In the genomic region with DNA sequence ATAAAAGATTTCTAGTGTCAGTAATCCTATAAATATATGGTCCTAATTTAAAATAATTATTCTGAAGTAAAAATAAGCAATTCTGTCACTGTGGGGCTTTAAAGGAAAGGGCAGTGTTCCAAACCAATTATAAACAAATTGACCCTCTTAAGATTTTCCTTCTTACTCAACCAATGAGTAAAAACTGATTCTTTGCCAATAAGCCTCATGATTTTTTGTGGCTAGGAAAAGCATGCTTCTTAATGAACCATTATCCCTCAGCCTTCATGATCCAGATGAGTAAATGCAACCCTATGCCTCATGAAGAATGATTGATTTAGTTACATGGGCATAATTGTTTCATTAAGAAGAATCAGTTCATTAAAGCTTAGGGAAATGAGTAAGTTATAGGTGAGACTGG, we compare ENCODE assay signal across 24 cellular contexts.
"Had no signal": no experiment of that assay in that cellular context is flagged by ENCODE, and none has a peak within 500 bp of the region (broad histone marks: within the 10 kb centered on the region; RNA-seq: fewer than 3 reads in every experiment).

No MANE protein-coding gene starts in this region.

- H3K9me3 ChIP-seq: esophagus squamous epithelium, left ventricle myocardium inferior, lower lobe of right lung, prostate gland, sigmoid colon, stomach, thoracic aorta, transverse colon had no signal

- H3K27ac Mint-ChIP-seq: dendritic cell treated with granulocyte-macrophage colony-stimulating factor and Interleukin-4, amounts not matched to agents 40 ng/mL and 50 ng/mL, for 4 days; naive B cell; nephron had no signal

- H3K36me3 Mint-ChIP-seq: naive B cell had no signal

- H3K27me3 Mint-ChIP-seq: dendritic cell treated with granulocyte-macrophage colony-stimulating factor and Interleukin-4, amounts not matched to agents 40 ng/mL and 50 ng/mL, for 4 days; naive B cell had no signal

- H3K4me1 ChIP-seq: esophagus squamous epithelium, foreskin keratinocyte, lower lobe of right lung, parathyroid adenoma, prostate gland, sigmoid colon, stomach, transverse colon had no signal

- H3K27me3 ChIP-seq: esophagus squamous epithelium, foreskin keratinocyte, hepatocyte, sigmoid colon, stomach, transverse colon had no signal

- H3K27ac ChIP-seq: esophagus squamous epithelium, foreskin keratinocyte, hepatocyte, left ventricle myocardium inferior, lower lobe of right lung, parathyroid adenoma, prostate gland, sigmoid colon, skin epidermis, stomach, thoracic aorta, transverse colon had no signal

- H3K4me3 Mint-ChIP-seq: dendritic cell treated with granulocyte-macrophage colony-stimulating factor and Interleukin-4, amounts not matched to agents 40 ng/mL and 50 ng/mL, for 4 days; naive B cell; nephron had no signal

- H3K4me1 Mint-ChIP-seq: naive B cell had no signal

- H3K4me3 ChIP-seq: esophagus squamous epithelium, hepatocyte, left ventricle myocardium inferior, lower lobe of right lung, prostate gland, sigmoid colon, skin epidermis, stomach, thoracic aorta, transverse colon had no signal

- ATAC-seq: foreskin keratinocyte, left cardiac atrium, lower lobe of right lung had no signal

- H3K9me3 Mint-ChIP-seq: dendritic cell treated with granulocyte-macrophage colony-stimulating factor and Interleukin-4, amounts not matched to agents 40 ng/mL and 50 ng/mL, for 4 days; nephron had no signal

- H3K36me3 ChIP-seq: esophagus squamous epithelium, left ventricle myocardium inferior, lower lobe of right lung, prostate gland, sigmoid colon, stomach, thoracic aorta, transverse colon had no signal

- DNase-seq: esophagus squamous epithelium; head of caudate nucleus; kidney; left cardiac atrium; left ventricle myocardium inferior; lower lobe of right lung; mesendoderm; naive B cell; occipital lobe; retina; sigmoid colon; stimulated activated CD4-positive, alpha-beta T cell treated with anti-CD3 and anti-CD28 coated beads, Interleukin-12 subunit alpha, Interleukin-12 subunit beta, amount 100 ng/mL, for 4 hours; stimulated activated naive CD4-positive, alpha-beta T cell; stomach; substantia nigra; transverse colon had no signal
